13 cellular contexts compared by ENCODE assay signal in genomic region chr19:54199401-54199800, GRCh38. TPM values are rescaled to one million over a fixed set of nuclear protein-coding genes. Genes with fewer than 3 reads are reported as not detected.
A peak's percentile ranks its signal among the peaks of the same experiment; 100 is the strongest.
DNase-seq lines count a peak whose midpoint lies in the region; ATAC-seq and TF ChIP-seq lines count a peak whose summit lies in the region.
"Had no signal": no experiment of that assay in that cellular context is flagged by ENCODE, and none has a peak within 500 bp of the region (broad histone marks: within the 10 kb centered on the region; RNA-seq: fewer than 3 reads in every experiment).

No MANE protein-coding gene starts in this region.

- no peak for TF ChIP-seq POLR2A in erythroblast (IDR thresholded peaks at IDR 0.05; ENCODE audit: low read length)

- no peaks in the 10 kb centered on the region for H3K27me3 Mint-ChIP-seq in activated T-cell treated with anti-CD3 and anti-CD28 coated beads, Interleukin-2, amount 50 U/mL, for 24 hours
- H3K27me3 Mint-ChIP-seq in effector memory CD8-positive, alpha-beta T cell, result no peaks in the 10 kb centered on the region
- no peaks in the 10 kb centered on the region for H3K27me3 Mint-ChIP-seq in stimulated activated memory B cell treated with anti-CD40 and anti-IgM and Interleukin-4, amounts not matched to agents 10 μg/mL and 1 μg/mL and 100 μg/mL, for 72 hours

- BruUV-seq in PC-9 (replicated peaks; lab: Mats Ljungman, UMichigan), result no TSS peak

- CTCF ChIA-PET in PC-9 (lab: Charles Lee), result interaction anchor here (0.6 kb wide), 2 partner anchors 26 to 104 kb away, joined by 4 to 5 read pairs; partner anchors contain the start of gene TMC4

- peaks cover 37% of the 10 kb centered on the region for H3K79me2 ChIP-seq in PC-9 (ENCODE audit: low read depth)

- peaks cover 28% of the 10 kb centered on the region for H3K4me1 Mint-ChIP-seq in activated T-cell treated with anti-CD3 and anti-CD28 coated beads, Interleukin-2, amount 50 U/mL, for 24 hours (ENCODE audit: low read depth)
- H3K4me1 Mint-ChIP-seq in effector memory CD8-positive, alpha-beta T cell (ENCODE audit: low read depth in 2 of 2), result peaks cover 30 to 34% of the 10 kb centered on the region in 2 donors
- H3K4me1 Mint-ChIP-seq in stimulated activated memory B cell treated with anti-CD40 and anti-IgM and Interleukin-4, amounts not matched to agents 10 μg/mL and 1 μg/mL and 100 μg/mL, for 72 hours, result peaks cover 36% of the 10 kb centered on the region

- no peaks in the 10 kb centered on the region for H3K9me3 ChIP-seq in PC-9 (ENCODE audit: insufficient read depth, low read depth)
- H3K9me3 ChIP-seq: thoracic aorta had no signal

- H2AFZ ChIP-seq in PC-9, result no peak overlapping the region

- DNase-seq in activated T-cell treated with anti-CD3 and anti-CD28 coated beads, Interleukin-2, amount 50 U/mL, for 24 hours, result no peak
- DNase-seq in activated T-cell treated with anti-CD3 and anti-CD28 coated beads for 4 hours (no peak), PC-9 (no peak), erythroblast (lab: John Stamatoyannopoulos, UW) (no peak)
- no peak for DNase-seq in effector memory CD8-positive, alpha-beta T cell
- DNase-seq: NCI-H510A treated with DMSO at 0.1 percent for 48 hours, retina had no signal

- H3K4me1 ChIP-seq in PC-9 (replicated peaks; ENCODE audit: insufficient read depth), result peaks cover 28% of the 10 kb centered on the region

- no peaks in the 10 kb centered on the region for H3K9me3 Mint-ChIP-seq in activated T-cell treated with anti-CD3 and anti-CD28 coated beads, Interleukin-2, amount 50 U/mL, for 24 hours
- no peaks in the 10 kb centered on the region for H3K9me3 Mint-ChIP-seq in effector memory CD8-positive, alpha-beta T cell
- H3K9me3 Mint-ChIP-seq in stimulated activated memory B cell treated with anti-CD40 and anti-IgM and Interleukin-4, amounts not matched to agents 10 μg/mL and 1 μg/mL and 100 μg/mL, for 72 hours, result no peaks in the 10 kb centered on the region

- no peaks in the 10 kb centered on the region for H3K9me2 ChIP-seq in PC-9 (ENCODE audit: insufficient read depth)

- peaks cover 34% of the 10 kb centered on the region for H4K20me1 ChIP-seq in PC-9 (ENCODE audit: insufficient read depth)

- H3K27ac Mint-ChIP-seq in activated T-cell treated with anti-CD3 and anti-CD28 coated beads, Interleukin-2, amount 50 U/mL, for 24 hours, result peak overlapping the region; percentile 90
- H3K27ac Mint-ChIP-seq in effector memory CD8-positive, alpha-beta T cell, result peak overlapping the region in 1 of 2 donors; percentile 99
- H3K27ac Mint-ChIP-seq in stimulated activated memory B cell treated with anti-CD40 and anti-IgM and Interleukin-4, amounts not matched to agents 10 μg/mL and 1 μg/mL and 100 μg/mL, for 72 hours, result peak overlapping the region; percentile 95

- peaks cover 65% of the 10 kb centered on the region for H3K36me3 Mint-ChIP-seq in activated T-cell treated with anti-CD3 and anti-CD28 coated beads, Interleukin-2, amount 50 U/mL, for 24 hours (ENCODE audit: low read depth)
- H3K36me3 Mint-ChIP-seq in effector memory CD8-positive, alpha-beta T cell (ENCODE audit: insufficient read depth), result peaks cover 59% of the 10 kb centered on the region
- H3K36me3 Mint-ChIP-seq in stimulated activated memory B cell treated with anti-CD40 and anti-IgM and Interleukin-4, amounts not matched to agents 10 μg/mL and 1 μg/mL and 100 μg/mL, for 72 hours, result peaks cover 48% of the 10 kb centered on the region

- H3K36me3 ChIP-seq in PC-9 (ENCODE audit: low read depth), result peaks cover 36% of the 10 kb centered on the region

- H3K27me3 ChIP-seq in PC-9 (ENCODE audit: insufficient read depth, low read depth), result no peaks in the 10 kb centered on the region
- H3K27me3 ChIP-seq: SJSA1 had no signal

- no peak overlapping the region for H3K4me3 ChIP-seq in PC-9

- intact Hi-C loops in PC-9 (cut with micrococcal nuclease; ENCODE audit: unreplicated experiment), result no loop called here

- peak overlapping the region; percentile 94; the same call in 1 of the 2 replicates for H3K4me2 ChIP-seq in PC-9

- peak overlapping the region; percentile 90 for H3K4me3 Mint-ChIP-seq in activated T-cell treated with anti-CD3 and anti-CD28 coated beads, Interleukin-2, amount 50 U/mL, for 24 hours
- H3K4me3 Mint-ChIP-seq in effector memory CD8-positive, alpha-beta T cell, result peak overlapping the region; percentile 90 to 93
- peak overlapping the region; percentile 70 for H3K4me3 Mint-ChIP-seq in stimulated activated memory B cell treated with anti-CD40 and anti-IgM and Interleukin-4, amounts not matched to agents 10 μg/mL and 1 μg/mL and 100 μg/mL, for 72 hours

- no peak for ATAC-seq in effector memory CD8-positive, alpha-beta T cell (replicated peaks)
- no peak for ATAC-seq in stimulated activated memory B cell treated with anti-CD40 and anti-IgM and Interleukin-4, amounts not matched to agents 10 μg/mL and 1 μg/mL and 100 μg/mL, for 72 hours
- ATAC-seq in GM19035 (IDR thresholded peaks at IDR 0.05; ENCODE audit: unreplicated experiment) (no peak), GM19351 (IDR thresholded peaks at IDR 0.05; ENCODE audit: unreplicated experiment) (no peak)

- no peak overlapping the region for H3K27ac ChIP-seq in PC-9

- H3F3A ChIP-seq in PC-9 (ENCODE audit: insufficient read depth, low read depth), result peaks cover 44% of the 10 kb centered on the region

- TF ChIP-seq CTCF in PC-9 (conservative IDR thresholded peaks at IDR 0.05), result no peak

- POLR2A ChIA-PET in PC-9 (lab: Charles Lee; ENCODE audit: unreplicated experiment), result interaction anchor here (1.2 kb wide), 1 partner anchor 10 kb away, joined by 3 read pairs; the partner anchor contains the start of gene MBOAT7

RNA-seq across cellular contexts. Expression of gene RPS9, which starts 1.3 kb away (rescaled TPM):
- 1,266 and 1,888 TPM in 2 replicates for total RNA-seq in PC-9 (2021)

RNA-seq across cellular contexts. Expression of gene TSEN34, which starts 8.3 kb away (rescaled TPM):
- 134 and 162 TPM in 2 replicates for total RNA-seq in PC-9 (2021)

RNA-seq across cellular contexts. Expression of gene MBOAT7, which starts 10.0 kb away (rescaled TPM):
- total RNA-seq in PC-9 (2021), result 488 and 494 TPM in 2 replicates

RNA-seq across cellular contexts. Expression of gene LILRB3, which starts 23.4 kb away (rescaled TPM):
- total RNA-seq in PC-9 (2021), result not detected in 2 replicates
- total RNA-seq: endothelial cell of umbilical vein, SJSA1 had no signal

RNA-seq across cellular contexts. Expression of gene TMC4, which starts 26.4 kb away (rescaled TPM):
- 175 and 194 TPM in 2 replicates for total RNA-seq in PC-9 (2021)
